In the genomic region with DNA sequence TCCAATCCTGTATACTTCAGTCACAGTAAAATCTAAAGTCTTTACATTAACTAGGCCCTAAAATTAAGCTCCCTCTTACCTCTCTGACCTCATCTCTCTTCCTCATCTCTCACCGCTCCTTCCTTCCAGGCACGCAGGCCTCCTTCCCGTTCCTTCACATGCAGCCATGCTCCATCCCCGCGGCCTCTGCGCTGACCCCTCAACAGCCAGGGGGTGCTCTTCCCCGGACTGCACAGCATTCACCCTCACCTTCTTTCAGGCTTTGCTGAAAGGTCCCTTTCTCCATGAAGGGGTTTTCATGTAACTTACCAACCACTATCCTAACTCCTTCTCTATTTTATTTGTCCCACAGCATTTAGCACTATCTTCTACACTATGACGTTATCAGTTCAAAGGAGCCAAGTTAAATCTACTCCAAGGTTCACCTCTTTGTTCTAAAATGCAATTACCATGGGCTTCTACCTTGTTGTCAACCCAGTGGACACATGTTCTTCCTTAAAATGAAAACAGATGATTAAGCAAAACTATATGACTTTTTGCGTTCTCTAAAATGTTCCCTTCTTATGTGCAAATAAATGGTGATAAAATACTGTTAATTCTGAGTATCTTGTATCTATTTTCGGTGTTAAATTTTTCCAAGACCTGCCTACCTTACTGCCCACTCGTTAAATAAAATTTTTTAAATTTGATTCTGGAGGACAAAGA, we compare ENCODE assay signal across 1 cellular context.
TF ChIP-seq lines count a peak whose summit lies in the region.

No MANE protein-coding gene starts in this region.

TF ChIP-seq in H1, 55 proteins besides CTCF, POLR2A, EP300 and RAD21:
- TF ChIP-seq, protein P1, sequence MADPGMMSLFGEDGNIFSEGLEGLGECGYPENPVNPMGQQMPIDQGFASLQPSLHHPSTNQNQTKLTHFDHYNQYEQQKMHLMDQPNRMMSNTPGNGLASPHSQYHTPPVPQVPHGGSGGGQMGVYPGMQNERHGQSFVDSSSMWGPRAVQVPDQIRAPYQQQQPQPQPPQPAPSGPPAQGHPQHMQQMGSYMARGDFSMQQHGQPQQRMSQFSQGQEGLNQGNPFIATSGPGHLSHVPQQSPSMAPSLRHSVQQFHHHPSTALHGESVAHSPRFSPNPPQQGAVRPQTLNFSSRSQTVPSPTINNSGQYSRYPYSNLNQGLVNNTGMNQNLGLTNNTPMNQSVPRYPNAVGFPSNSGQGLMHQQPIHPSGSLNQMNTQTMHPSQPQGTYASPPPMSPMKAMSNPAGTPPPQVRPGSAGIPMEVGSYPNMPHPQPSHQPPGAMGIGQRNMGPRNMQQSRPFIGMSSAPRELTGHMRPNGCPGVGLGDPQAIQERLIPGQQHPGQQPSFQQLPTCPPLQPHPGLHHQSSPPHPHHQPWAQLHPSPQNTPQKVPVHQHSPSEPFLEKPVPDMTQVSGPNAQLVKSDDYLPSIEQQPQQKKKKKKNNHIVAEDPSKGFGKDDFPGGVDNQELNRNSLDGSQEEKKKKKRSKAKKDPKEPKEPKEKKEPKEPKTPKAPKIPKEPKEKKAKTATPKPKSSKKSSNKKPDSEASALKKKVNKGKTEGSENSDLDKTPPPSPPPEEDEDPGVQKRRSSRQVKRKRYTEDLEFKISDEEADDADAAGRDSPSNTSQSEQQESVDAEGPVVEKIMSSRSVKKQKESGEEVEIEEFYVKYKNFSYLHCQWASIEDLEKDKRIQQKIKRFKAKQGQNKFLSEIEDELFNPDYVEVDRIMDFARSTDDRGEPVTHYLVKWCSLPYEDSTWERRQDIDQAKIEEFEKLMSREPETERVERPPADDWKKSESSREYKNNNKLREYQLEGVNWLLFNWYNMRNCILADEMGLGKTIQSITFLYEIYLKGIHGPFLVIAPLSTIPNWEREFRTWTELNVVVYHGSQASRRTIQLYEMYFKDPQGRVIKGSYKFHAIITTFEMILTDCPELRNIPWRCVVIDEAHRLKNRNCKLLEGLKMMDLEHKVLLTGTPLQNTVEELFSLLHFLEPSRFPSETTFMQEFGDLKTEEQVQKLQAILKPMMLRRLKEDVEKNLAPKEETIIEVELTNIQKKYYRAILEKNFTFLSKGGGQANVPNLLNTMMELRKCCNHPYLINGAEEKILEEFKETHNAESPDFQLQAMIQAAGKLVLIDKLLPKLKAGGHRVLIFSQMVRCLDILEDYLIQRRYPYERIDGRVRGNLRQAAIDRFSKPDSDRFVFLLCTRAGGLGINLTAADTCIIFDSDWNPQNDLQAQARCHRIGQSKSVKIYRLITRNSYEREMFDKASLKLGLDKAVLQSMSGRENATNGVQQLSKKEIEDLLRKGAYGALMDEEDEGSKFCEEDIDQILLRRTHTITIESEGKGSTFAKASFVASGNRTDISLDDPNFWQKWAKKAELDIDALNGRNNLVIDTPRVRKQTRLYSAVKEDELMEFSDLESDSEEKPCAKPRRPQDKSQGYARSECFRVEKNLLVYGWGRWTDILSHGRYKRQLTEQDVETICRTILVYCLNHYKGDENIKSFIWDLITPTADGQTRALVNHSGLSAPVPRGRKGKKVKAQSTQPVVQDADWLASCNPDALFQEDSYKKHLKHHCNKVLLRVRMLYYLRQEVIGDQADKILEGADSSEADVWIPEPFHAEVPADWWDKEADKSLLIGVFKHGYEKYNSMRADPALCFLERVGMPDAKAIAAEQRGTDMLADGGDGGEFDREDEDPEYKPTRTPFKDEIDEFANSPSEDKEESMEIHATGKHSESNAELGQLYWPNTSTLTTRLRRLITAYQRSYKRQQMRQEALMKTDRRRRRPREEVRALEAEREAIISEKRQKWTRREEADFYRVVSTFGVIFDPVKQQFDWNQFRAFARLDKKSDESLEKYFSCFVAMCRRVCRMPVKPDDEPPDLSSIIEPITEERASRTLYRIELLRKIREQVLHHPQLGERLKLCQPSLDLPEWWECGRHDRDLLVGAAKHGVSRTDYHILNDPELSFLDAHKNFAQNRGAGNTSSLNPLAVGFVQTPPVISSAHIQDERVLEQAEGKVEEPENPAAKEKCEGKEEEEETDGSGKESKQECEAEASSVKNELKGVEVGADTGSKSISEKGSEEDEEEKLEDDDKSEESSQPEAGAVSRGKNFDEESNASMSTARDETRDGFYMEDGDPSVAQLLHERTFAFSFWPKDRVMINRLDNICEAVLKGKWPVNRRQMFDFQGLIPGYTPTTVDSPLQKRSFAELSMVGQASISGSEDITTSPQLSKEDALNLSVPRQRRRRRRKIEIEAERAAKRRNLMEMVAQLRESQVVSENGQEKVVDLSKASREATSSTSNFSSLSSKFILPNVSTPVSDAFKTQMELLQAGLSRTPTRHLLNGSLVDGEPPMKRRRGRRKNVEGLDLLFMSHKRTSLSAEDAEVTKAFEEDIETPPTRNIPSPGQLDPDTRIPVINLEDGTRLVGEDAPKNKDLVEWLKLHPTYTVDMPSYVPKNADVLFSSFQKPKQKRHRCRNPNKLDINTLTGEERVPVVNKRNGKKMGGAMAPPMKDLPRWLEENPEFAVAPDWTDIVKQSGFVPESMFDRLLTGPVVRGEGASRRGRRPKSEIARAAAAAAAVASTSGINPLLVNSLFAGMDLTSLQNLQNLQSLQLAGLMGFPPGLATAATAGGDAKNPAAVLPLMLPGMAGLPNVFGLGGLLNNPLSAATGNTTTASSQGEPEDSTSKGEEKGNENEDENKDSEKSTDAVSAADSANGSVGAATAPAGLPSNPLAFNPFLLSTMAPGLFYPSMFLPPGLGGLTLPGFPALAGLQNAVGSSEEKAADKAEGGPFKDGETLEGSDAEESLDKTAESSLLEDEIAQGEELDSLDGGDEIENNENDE (IDR thresholded peaks at IDR 0.05; ENCODE audit: insufficient replicate concordance, low read length) = no peak
- no peak for TF ChIP-seq NRF1 (IDR thresholded peaks at IDR 0.05; ENCODE audit: low read depth, low read length)
- no peak for TF ChIP-seq ASH2L (IDR thresholded peaks at IDR 0.05; ENCODE audit: low read length)
- TF ChIP-seq SIRT6 (IDR thresholded peaks at IDR 0.05; ENCODE audit: low read length) = no peak
- TF ChIP-seq KDM1A (IDR thresholded peaks at IDR 0.05; ENCODE audit: borderline replicate concordance, low read length) = no peak
- no peak for TF ChIP-seq SUZ12 (IDR thresholded peaks at IDR 0.05; ENCODE audit: low read length)
- TF ChIP-seq POU5F1 (IDR thresholded peaks at IDR 0.05; ENCODE audit: low read depth, low read length) = no peak
- TF ChIP-seq, protein P2, sequence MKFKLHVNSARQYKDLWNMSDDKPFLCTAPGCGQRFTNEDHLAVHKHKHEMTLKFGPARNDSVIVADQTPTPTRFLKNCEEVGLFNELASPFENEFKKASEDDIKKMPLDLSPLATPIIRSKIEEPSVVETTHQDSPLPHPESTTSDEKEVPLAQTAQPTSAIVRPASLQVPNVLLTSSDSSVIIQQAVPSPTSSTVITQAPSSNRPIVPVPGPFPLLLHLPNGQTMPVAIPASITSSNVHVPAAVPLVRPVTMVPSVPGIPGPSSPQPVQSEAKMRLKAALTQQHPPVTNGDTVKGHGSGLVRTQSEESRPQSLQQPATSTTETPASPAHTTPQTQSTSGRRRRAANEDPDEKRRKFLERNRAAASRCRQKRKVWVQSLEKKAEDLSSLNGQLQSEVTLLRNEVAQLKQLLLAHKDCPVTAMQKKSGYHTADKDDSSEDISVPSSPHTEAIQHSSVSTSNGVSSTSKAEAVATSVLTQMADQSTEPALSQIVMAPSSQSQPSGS (IDR thresholded peaks at IDR 0.05; ENCODE audit: low read length) = no peak
- no peak for TF ChIP-seq CHD2 (IDR thresholded peaks at IDR 0.05; ENCODE audit: low read length)
- TF ChIP-seq POLR2AphosphoS5 (IDR thresholded peaks at IDR 0.05; ENCODE audit: low read depth, low read length) = no peak
- TF ChIP-seq, protein P3, sequence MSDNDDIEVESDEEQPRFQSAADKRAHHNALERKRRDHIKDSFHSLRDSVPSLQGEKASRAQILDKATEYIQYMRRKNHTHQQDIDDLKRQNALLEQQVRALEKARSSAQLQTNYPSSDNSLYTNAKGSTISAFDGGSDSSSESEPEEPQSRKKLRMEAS (IDR thresholded peaks at IDR 0.05) = peak; percentile 38; the same call in 1 of the 2 replicates
- peak; percentile 31; the same call in 1 of the 2 replicates for TF ChIP-seq CREB1 (IDR thresholded peaks at IDR 0.05)
- no peak for TF ChIP-seq BCL11A (IDR thresholded peaks at IDR 0.05; ENCODE audit: low read depth in 2 of 2, low read length in 2 of 2)
- no peak for TF ChIP-seq CTBP2 (IDR thresholded peaks at IDR 0.05; ENCODE audit: borderline replicate concordance, insufficient read depth, insufficient read length, low read length)
- no peak for TF ChIP-seq CBX8 (IDR thresholded peaks at IDR 0.05; ENCODE audit: borderline replicate concordance, low read depth, low read length)
- no peak for TF ChIP-seq TEAD4 (IDR thresholded peaks at IDR 0.05; ENCODE audit: low read depth, low read length)
- TF ChIP-seq RNF2 (IDR thresholded peaks at IDR 0.05; ENCODE audit: borderline replicate concordance, low read depth, low read length, missing control alignments, poor library complexity, severe bottlenecking) = no peak
- 0 out of 4 replicates have a peak, but pooled peaks of 1 of the 2 experiments have one; percentile 29 for TF ChIP-seq SIN3A (conservative IDR thresholded peaks at IDR 0.05 in 1 of 2, IDR thresholded peaks at IDR 0.05 in 1 of 2; ENCODE audit: low read depth in 1 of 2, low read length in 2 of 2)
- no peak for TF ChIP-seq SAP30 (IDR thresholded peaks at IDR 0.05; ENCODE audit: insufficient read depth, insufficient replicate concordance, low read length)
- no peak for TF ChIP-seq SP4 (IDR thresholded peaks at IDR 0.05; ENCODE audit: low read length)
- TF ChIP-seq SP1 (IDR thresholded peaks at IDR 0.05; ENCODE audit: low read depth, low read length) = no peak
- no peak for TF ChIP-seq KDM4A (IDR thresholded peaks at IDR 0.05; ENCODE audit: low read depth, low read length, severe bottlenecking)
- TF ChIP-seq JUN (IDR thresholded peaks at IDR 0.05; ENCODE audit: low read depth, low read length) = no peak
- no peak for TF ChIP-seq CHD1 (IDR thresholded peaks at IDR 0.05; ENCODE audit: low read depth, low read length)
- TF ChIP-seq GTF2F1 (IDR thresholded peaks at IDR 0.05; ENCODE audit: borderline replicate concordance, low read depth, low read length) = no peak
- TF ChIP-seq PHF8 (conservative IDR thresholded peaks at IDR 0.05; ENCODE audit: low read depth, low read length) = no peak
- TF ChIP-seq HDAC2 (IDR thresholded peaks at IDR 0.05; ENCODE audit: borderline replicate concordance in 1 of 2, low read depth in 2 of 2, low read length in 2 of 2) = no peak
- TF ChIP-seq KDM5A (IDR thresholded peaks at IDR 0.05; ENCODE audit: low read length) = no peak
- no peak for TF ChIP-seq RXRA (IDR thresholded peaks at IDR 0.05; ENCODE audit: insufficient read depth, low read depth, low read length)
- TF ChIP-seq CBX5 (IDR thresholded peaks at IDR 0.05; ENCODE audit: low read depth, low read length) = no peak
- TF ChIP-seq YY1 (IDR thresholded peaks at IDR 0.05; ENCODE audit: low read depth, low read length) = peak; percentile 63
